Comparison of ENCODE assay signal across 13 cellular contexts in genomic region chr18:8763611-8764010, GRCh38. TPM values are rescaled to one million over a fixed set of nuclear protein-coding genes. Genes with fewer than 3 reads are reported as not detected.
DNase-seq lines count a peak whose midpoint lies in the region; ATAC-seq and TF ChIP-seq lines count a peak whose summit lies in the region.
"Had no signal": no experiment of that assay in that cellular context is flagged by ENCODE, and none has a peak within 500 bp of the region (broad histone marks: within the 10 kb centered on the region; RNA-seq: fewer than 3 reads in every experiment).

No MANE protein-coding gene starts in this region.

- in situ Hi-C loops in GM23248 (cut with MboI): no loop called here
- in situ Hi-C loops in astrocyte of the spinal cord (cut with HindIII; ENCODE audit: low sequenced_read_pairs): no loop called here

- TF ChIP-seq EP300 in sigmoid colon (IDR thresholded peaks at IDR 0.05): no peak

- H3K36me3 ChIP-seq in BLaER1 (peaks cover 92% of the 10 kb centered on the region), GM23248 (ENCODE audit: low read depth) (peaks cover 19% of the 10 kb centered on the region), sigmoid colon (peaks cover 0 to 16% (median 0%) of the 10 kb centered on the region in 4 donors), mesendoderm (ENCODE audit: control insufficient read depth, insufficient read depth, low read length) (peaks cover 4% of the 10 kb centered on the region)

- peaks cover 4% of the 10 kb centered on the region for H3K79me1 ChIP-seq in mesendoderm (ENCODE audit: low read length)

- H3K4me1 ChIP-seq in BLaER1 (peaks cover 61% of the 10 kb centered on the region), GM23248 (ENCODE audit: insufficient read depth) (peaks cover 11% of the 10 kb centered on the region), sigmoid colon (peaks cover 0 to 93% (median 61%) of the 10 kb centered on the region in 4 donors), mesendoderm (ENCODE audit: control insufficient read depth, low read depth, low read length) (peaks cover 2% of the 10 kb centered on the region)

- no peak overlapping the region for H4K5ac ChIP-seq in mesendoderm (ENCODE audit: low read length)

- H2BK15ac ChIP-seq in mesendoderm (replicated peaks; ENCODE audit: low read depth): no peak overlapping the region

- no peaks in the 10 kb centered on the region for H3K27me3 ChIP-seq in BLaER1
- H3K27me3 ChIP-seq in GM23248 (replicated peaks; ENCODE audit: insufficient read depth): no peaks in the 10 kb centered on the region
- H3K27me3 ChIP-seq in sigmoid colon: no peaks in the 10 kb centered on the region
- no peaks in the 10 kb centered on the region for H3K27me3 ChIP-seq in mesendoderm (ENCODE audit: insufficient read depth, low read length, poor library complexity)

- H4K20me1 ChIP-seq in BLaER1 (peaks cover 74% of the 10 kb centered on the region), GM23248 (ENCODE audit: insufficient read depth) (no peaks in the 10 kb centered on the region)

- H2AFZ ChIP-seq in GM23248: no peak overlapping the region

- no peak overlapping the region for H2BK120ac ChIP-seq in mesendoderm (ENCODE audit: low read depth, low read length)

- no peak for TF ChIP-seq CTCF in astrocyte of the spinal cord (IDR thresholded peaks at IDR 0.05; ENCODE audit: low read depth, low read length)
- TF ChIP-seq CTCF in sigmoid colon (IDR thresholded peaks at IDR 0.05): no peak

- no peak overlapping the region for H3K18ac ChIP-seq in mesendoderm (ENCODE audit: low read length)

- WGBS in GM23248 (ENCODE audit: low coverage in 1 of 2, low lambda C conversion rate in 2 of 2, missing lambda C conversion rate in 2 of 2), 2 experiments: 82 to 94% methylated on average over 2 of the region's 2 CpGs
- WGBS in sigmoid colon, 2 donors: 79 to 83% methylated on average over 2 of the region's 2 CpGs
- WGBS in mesendoderm (ENCODE audit: extremely low coverage, insufficient coverage, low lambda C conversion rate): no CpG with 5 or more reads among the region's 2 CpGs

- no peak for ATAC-seq in HG02763 (IDR thresholded peaks at IDR 0.05; ENCODE audit: unreplicated experiment)

- H3F3A ChIP-seq in GM23248 (ENCODE audit: insufficient read depth): peaks cover 22% of the 10 kb centered on the region

- no peak for TF ChIP-seq POLR2A in sigmoid colon (IDR thresholded peaks at IDR 0.05)

- H3K27ac ChIP-seq in BLaER1 (0 out of 2 replicates have a peak overlapping the region, but pooled peaks have one; percentile 61), GM23248 (no peak overlapping the region), sigmoid colon (peak overlapping the region in 3 of 4 donors; percentile 75 to 85 (median 82)), mesendoderm (ENCODE audit: low read depth, low read length) (no peak overlapping the region)
- H3K27ac ChIP-seq: HL-60 had no signal

- no peak overlapping the region for H2BK5ac ChIP-seq in mesendoderm (ENCODE audit: low read length)

- DNase-seq in GM23248: peak; percentile 37
- DNase-seq in astrocyte of the spinal cord (ENCODE audit: low read depth, low spot score): peak; percentile 48
- DNase-seq in sigmoid colon: no peak
- DNase-seq in posterior vena cava (ENCODE audit: low spot score): no peak
- DNase-seq in mesendoderm: no peak
- DNase-seq: CD4-positive, CD25-positive, alpha-beta regulatory T cell; H9; NCI-H2029; NCI-H510A treated with DMSO at 0.1 percent for 48 hours; SHP77 had no signal

- H2AK5ac ChIP-seq in mesendoderm (ENCODE audit: low read length): no peak overlapping the region

- no peak overlapping the region for H3K9ac ChIP-seq in BLaER1
- H3K9ac ChIP-seq in GM23248: no peak overlapping the region
- H3K9ac ChIP-seq in mesendoderm (ENCODE audit: low read length): no peak overlapping the region

- H3K79me2 ChIP-seq in GM23248 (ENCODE audit: insufficient read depth): peaks cover 72% of the 10 kb centered on the region
- H3K79me2 ChIP-seq in mesendoderm (ENCODE audit: control insufficient read depth, insufficient read depth, low read length): no peaks in the 10 kb centered on the region

- H3K4ac ChIP-seq in mesendoderm (ENCODE audit: low read depth, low read length): no peak overlapping the region

- intact Hi-C loops in sigmoid colon (cut with DNase I): no loop called here
- intact Hi-C loops in posterior vena cava (cut with DNase I): no loop called here

- no peak overlapping the region for H3K23ac ChIP-seq in mesendoderm (ENCODE audit: low read length)

- H3K9me2 ChIP-seq in GM23248 (ENCODE audit: insufficient read depth): no peaks in the 10 kb centered on the region

- H4K8ac ChIP-seq in mesendoderm (ENCODE audit: low read depth, low read length): no peak overlapping the region

- H3K4me2 ChIP-seq in BLaER1 (peak overlapping the region; percentile 75), GM23248 (ENCODE audit: unreplicated experiment) (no peak overlapping the region), mesendoderm (ENCODE audit: low read length) (no peak overlapping the region)

- no peak overlapping the region for H3K56ac ChIP-seq in mesendoderm (ENCODE audit: low read length)

- H3K4me3 ChIP-seq in BLaER1 (no peak overlapping the region), GM23248 (no peak overlapping the region), astrocyte of the spinal cord (ENCODE audit: low read depth, low read length) (no peak overlapping the region), sigmoid colon (no peak overlapping the region), mesendoderm (ENCODE audit: low read length) (no peak overlapping the region)

- peaks cover 33% of the 10 kb centered on the region for H3K9me3 ChIP-seq in BLaER1
- no peaks in the 10 kb centered on the region for H3K9me3 ChIP-seq in GM23248 (ENCODE audit: low read depth)
- H3K9me3 ChIP-seq in sigmoid colon: no peaks in the 10 kb centered on the region

RNA-seq across cellular contexts. Expression of gene MTCL1, which starts 58.3 kb away (rescaled TPM):
- total RNA-seq in GM23248 (2014; rRNA removed; shearing (Covaris generic)): 34.4 and 36.9 TPM in 2 replicates
- polyA plus RNA-seq in GM23248 (2016; fragmentation: Nextera tagmentation; extraction: Ambion mirVana): 7.8 and 10.3 TPM in 2 replicates
- total RNA-seq in sigmoid colon: 100 to 1,000 TPM in 1 of 4 donors, 10 to 100 TPM in 3; 58.5 to 133 (median 88.5) TPM
- polyA plus RNA-seq in sigmoid colon: 1 to 10 TPM in 2 of 3 donors, under 1 TPM in 1; 0.69 to 9.1 (median 1.8) TPM
- total RNA-seq in posterior vena cava: 10 to 100 TPM in 1 of 2 donors, 1 to 10 TPM in 1; 7.4 to 17.2 TPM
- polyA plus RNA-seq in mesendoderm (2013, experiment 1 of 2): 34.1 TPM
- polyA plus RNA-seq in mesendoderm (2013, experiment 2 of 2): 35.6 TPM
- polyA plus RNA-seq: CD4-positive, CD25-positive, alpha-beta regulatory T cell had no signal

Comparison
In these comparisons a context has a peak if more than half of its experiments do, and no peak if none do; other contexts are left out.
1. H3K27ac ChIP-seq: peak in BLaER1 (single experiment) and sigmoid colon (3 of 4); none in GM23248 (single experiment) and mesendoderm (single experiment).
2. DNase-seq: peak in GM23248 (single experiment) and astrocyte of the spinal cord (single experiment); none in sigmoid colon (single experiment), posterior vena cava (single experiment) and mesendoderm (single experiment).